Comparison of ENCODE assay signal across 17 cellular contexts in the genomic region with DNA sequence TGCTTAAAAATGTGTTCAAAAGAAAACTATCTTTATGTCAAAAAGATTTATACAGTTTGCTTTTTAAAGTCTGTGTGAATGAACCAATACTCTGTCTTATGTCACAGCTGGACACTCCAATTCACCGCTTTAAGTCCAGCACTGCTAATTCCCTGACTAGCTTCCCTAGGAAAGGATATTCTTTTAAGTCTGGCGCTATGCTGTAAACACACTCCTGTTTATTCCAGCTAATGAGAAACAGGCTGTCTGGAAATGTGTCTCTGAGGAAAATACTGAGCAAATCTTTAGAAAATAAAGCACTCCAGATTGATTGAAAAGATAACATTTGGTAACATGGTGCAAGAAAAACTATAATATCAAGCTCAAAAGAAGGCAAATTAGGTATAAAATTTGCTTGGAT. TPM values are rescaled to one million over a fixed set of nuclear protein-coding genes. Genes with fewer than 3 reads are reported as not detected.
DNase-seq lines count a peak whose midpoint lies in the region; ATAC-seq and TF ChIP-seq lines count a peak whose summit lies in the region.
"Had no signal": no experiment of that assay in that cellular context is flagged by ENCODE, and none has a peak within 500 bp of the region (broad histone marks: within the 10 kb centered on the region; RNA-seq: fewer than 3 reads in every experiment).

No MANE protein-coding gene starts in this region.

- in situ Hi-C loops in mammary epithelial cell (cut with MboI; ENCODE audit: low sequenced_read_pairs in 2 of 2) = no loop called here

- intact Hi-C loops in mammary epithelial cell (cut with micrococcal nuclease) = no loop called here

- no peaks in the 10 kb centered on the region for H3K79me2 ChIP-seq in mammary epithelial cell (ENCODE audit: insufficient read depth, low read length)

- WGBS in mammary epithelial cell (ENCODE audit: low coverage, missing lambda C conversion rate) = 71% methylated on average over 2 of the region's 2 CpGs
- WGBS in mesodermal cell (ENCODE audit: insufficient coverage in 2 of 2), 2 experiments = 100% methylated on average over 2 of the region's 2 CpGs; no CpG with 5 or more reads in 1 of the 2 experiments

- CTCF ChIA-PET in mammary epithelial cell (lab: Charles Lee; ENCODE audit: low non-redundant PET) = no interaction called here

- no peak overlapping the region for H3K9ac ChIP-seq in mammary epithelial cell (ENCODE audit: insufficient read depth, low read length)

- H3K4me3 ChIP-seq in mammary epithelial cell (replicated peaks in 1 of 3; ENCODE audit: insufficient read depth in 1 of 3, low read depth in 2 of 3, low read length in 3 of 3) (no peak overlapping the region), mesodermal cell (ENCODE audit: extremely low read depth, insufficient read depth, low read length, poor library complexity, severe bottlenecking) (no peak overlapping the region)
- H3K4me3 ChIP-seq: A549 had no signal

- H4K20me1 ChIP-seq in mammary epithelial cell (ENCODE audit: insufficient read depth, low read length) = no peaks in the 10 kb centered on the region

- no TSS peak for BruUV-seq in mammary epithelial cell (replicated peaks; lab: Mats Ljungman, UMichigan)

- no peak overlapping the region for H3K4me2 ChIP-seq in mammary epithelial cell (ENCODE audit: insufficient read depth, low read depth, low read length)
- H3K4me2 ChIP-seq: A549 had no signal

- H3K4me1 ChIP-seq in mammary epithelial cell (ENCODE audit: insufficient read depth, low read length) (peaks cover 6% of the 10 kb centered on the region), mesodermal cell (ENCODE audit: control insufficient read depth, insufficient read depth, low read length, poor library complexity, severe bottlenecking) (no peaks in the 10 kb centered on the region)
- H3K4me1 ChIP-seq: A549 had no signal

- no peaks in the 10 kb centered on the region for H3K9me3 ChIP-seq in mammary epithelial cell (replicated peaks; ENCODE audit: insufficient read depth, low read length)
- H3K9me3 ChIP-seq in mesodermal cell (ENCODE audit: control insufficient read depth, low read length) = no peaks in the 10 kb centered on the region
- H3K9me3 ChIP-seq: A549, BE2C had no signal

- ATAC-seq in HG03432 (IDR thresholded peaks at IDR 0.05; ENCODE audit: unreplicated experiment) = no peak
- ATAC-seq in HG03439 (IDR thresholded peaks at IDR 0.05; ENCODE audit: unreplicated experiment) = no peak
- no peak for ATAC-seq in HG03175 (IDR thresholded peaks at IDR 0.05; ENCODE audit: unreplicated experiment)
- ATAC-seq: A549; CD8-positive, alpha-beta T cell had no signal

- H3K27ac ChIP-seq in mammary epithelial cell (ENCODE audit: insufficient read depth, low read depth, low read length) = no peak overlapping the region
- H3K27ac ChIP-seq in mesodermal cell (ENCODE audit: low read depth, low read length, severe bottlenecking) = peak overlapping the region; percentile 71
- H3K27ac ChIP-seq: A549 had no signal

- peak overlapping the region; percentile 15 for H2AFZ ChIP-seq in mammary epithelial cell (ENCODE audit: low read depth, low read length)

- dilution Hi-C loops in mammary epithelial cell (cut with HindIII; ENCODE audit: low sequenced_read_pairs) = no loop called here

- no peaks in the 10 kb centered on the region for H3K27me3 ChIP-seq in mammary epithelial cell (ENCODE audit: insufficient read depth, low read length)
- H3K27me3 ChIP-seq: BE2C had no signal

- H3K36me3 ChIP-seq in mammary epithelial cell (ENCODE audit: insufficient read depth, low read length) = no peaks in the 10 kb centered on the region
- no peaks in the 10 kb centered on the region for H3K36me3 ChIP-seq in mesodermal cell (ENCODE audit: control insufficient read depth, insufficient read depth, low read length)
- H3K36me3 ChIP-seq: BE2C had no signal

- DNase-seq in AG08396 (ENCODE audit: low spot score) (peak; percentile 4), M059J (ENCODE audit: low read depth) (peak; percentile 40), mammary epithelial cell (no peak)
- DNase-seq: BE2C; CD8-positive, alpha-beta T cell; EL; GOT3; NCI-H2107; NCI-H748 treated with DMSO at 0.1 percent for 48 hours; SHP77 treated with DMSO at 0.1 percent for 48 hours had no signal

- TF ChIP-seq CTCF in mammary epithelial cell (conservative IDR thresholded peaks at IDR 0.05 in 1 of 2, IDR thresholded peaks at IDR 0.05 in 1 of 2; ENCODE audit: extremely low read depth in 1 of 2, insufficient read depth in 1 of 2, low read depth in 1 of 2, low read length in 2 of 2) = no peak

RNA-seq across cellular contexts. Expression of gene VEGFC, which starts 40.7 kb away (rescaled TPM):
- total RNA-seq in M059J (2014; rRNA removed; shearing (Covaris generic)) = 54.5 and 80.4 TPM in 2 replicates
- 10 to 100 TPM in 1 of 2 donors, 1 to 10 TPM in 1; 9.0 to 49.0 TPM for total RNA-seq in mammary epithelial cell
- 26.4 TPM for polyA plus RNA-seq in mammary epithelial cell
- 18.5 TPM for polyA minus RNA-seq in mammary epithelial cell
- 6.3 TPM for polyA plus RNA-seq in mesodermal cell (2013, experiment 1 of 2)
- polyA plus RNA-seq in mesodermal cell (2013, experiment 2 of 2) = 6.4 TPM
- total RNA-seq: CD8-positive, alpha-beta T cell; HT-29 had no signal
- polyA plus RNA-seq: IgD-negative memory B cell had no signal
